ENCODE assay signal across 1 cellular context in the genomic region with DNA sequence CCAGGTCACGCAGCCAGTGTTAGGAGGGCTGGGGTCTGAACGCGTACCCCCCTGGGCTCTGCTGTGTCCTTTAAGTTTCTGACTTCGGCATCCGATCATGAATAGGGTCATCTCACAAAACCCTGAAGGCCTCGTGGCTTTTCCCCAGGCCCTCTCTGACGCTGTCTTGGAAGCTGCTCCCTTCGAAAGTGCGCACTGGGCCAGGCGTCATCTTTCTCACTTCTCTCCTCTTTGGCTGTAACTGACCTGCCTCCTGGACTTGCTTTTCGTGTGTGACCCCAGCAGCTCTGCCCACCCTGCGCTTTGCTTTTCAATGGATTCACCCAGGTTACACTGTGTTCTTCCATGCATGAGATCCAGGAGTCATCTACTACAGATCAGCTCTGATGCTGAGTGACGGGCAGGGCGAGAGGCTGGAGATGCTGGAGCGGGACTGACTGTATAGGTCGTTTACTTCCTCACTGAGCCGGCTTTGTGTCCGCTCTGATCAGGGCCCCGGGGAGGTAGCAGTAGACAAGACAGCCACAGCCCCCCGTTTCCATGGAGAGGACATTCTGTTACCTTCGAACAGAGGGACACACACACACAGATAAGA.
TF ChIP-seq lines count a peak whose summit lies in the region.

No MANE protein-coding gene starts in this region.

TF ChIP-seq in HepG2, 621 proteins besides CTCF, POLR2A, EP300 and RAD21:
- TF ChIP-seq MZF1 (CRISPR knock-in tag; IDR thresholded peaks at IDR 0.05; ENCODE audit: borderline replicate concordance) (no peak), RFXANK (CRISPR knock-in tag; IDR thresholded peaks at IDR 0.05) (no peak), SIX4 (CRISPR knock-in tag; IDR thresholded peaks at IDR 0.05) (no peak), ZNF333 (CRISPR knock-in tag; IDR thresholded peaks at IDR 0.05; ENCODE audit: borderline replicate concordance) (no peak), NAIF1 (CRISPR knock-in tag; IDR thresholded peaks at IDR 0.05; ENCODE audit: borderline replicate concordance) (no peak), NFKB2 (CRISPR knock-in tag; IDR thresholded peaks at IDR 0.05; ENCODE audit: borderline replicate concordance) (no peak), ZBTB38 (CRISPR knock-in tag; IDR thresholded peaks at IDR 0.05) (peak; percentile 63; the same call in 1 of the 2 replicates), ZNF816 (CRISPR knock-in tag; IDR thresholded peaks at IDR 0.05; ENCODE audit: borderline replicate concordance) (no peak), ZNF446 (CRISPR knock-in tag; IDR thresholded peaks at IDR 0.05) (no peak)
- TF ChIP-seq, protein P1, sequence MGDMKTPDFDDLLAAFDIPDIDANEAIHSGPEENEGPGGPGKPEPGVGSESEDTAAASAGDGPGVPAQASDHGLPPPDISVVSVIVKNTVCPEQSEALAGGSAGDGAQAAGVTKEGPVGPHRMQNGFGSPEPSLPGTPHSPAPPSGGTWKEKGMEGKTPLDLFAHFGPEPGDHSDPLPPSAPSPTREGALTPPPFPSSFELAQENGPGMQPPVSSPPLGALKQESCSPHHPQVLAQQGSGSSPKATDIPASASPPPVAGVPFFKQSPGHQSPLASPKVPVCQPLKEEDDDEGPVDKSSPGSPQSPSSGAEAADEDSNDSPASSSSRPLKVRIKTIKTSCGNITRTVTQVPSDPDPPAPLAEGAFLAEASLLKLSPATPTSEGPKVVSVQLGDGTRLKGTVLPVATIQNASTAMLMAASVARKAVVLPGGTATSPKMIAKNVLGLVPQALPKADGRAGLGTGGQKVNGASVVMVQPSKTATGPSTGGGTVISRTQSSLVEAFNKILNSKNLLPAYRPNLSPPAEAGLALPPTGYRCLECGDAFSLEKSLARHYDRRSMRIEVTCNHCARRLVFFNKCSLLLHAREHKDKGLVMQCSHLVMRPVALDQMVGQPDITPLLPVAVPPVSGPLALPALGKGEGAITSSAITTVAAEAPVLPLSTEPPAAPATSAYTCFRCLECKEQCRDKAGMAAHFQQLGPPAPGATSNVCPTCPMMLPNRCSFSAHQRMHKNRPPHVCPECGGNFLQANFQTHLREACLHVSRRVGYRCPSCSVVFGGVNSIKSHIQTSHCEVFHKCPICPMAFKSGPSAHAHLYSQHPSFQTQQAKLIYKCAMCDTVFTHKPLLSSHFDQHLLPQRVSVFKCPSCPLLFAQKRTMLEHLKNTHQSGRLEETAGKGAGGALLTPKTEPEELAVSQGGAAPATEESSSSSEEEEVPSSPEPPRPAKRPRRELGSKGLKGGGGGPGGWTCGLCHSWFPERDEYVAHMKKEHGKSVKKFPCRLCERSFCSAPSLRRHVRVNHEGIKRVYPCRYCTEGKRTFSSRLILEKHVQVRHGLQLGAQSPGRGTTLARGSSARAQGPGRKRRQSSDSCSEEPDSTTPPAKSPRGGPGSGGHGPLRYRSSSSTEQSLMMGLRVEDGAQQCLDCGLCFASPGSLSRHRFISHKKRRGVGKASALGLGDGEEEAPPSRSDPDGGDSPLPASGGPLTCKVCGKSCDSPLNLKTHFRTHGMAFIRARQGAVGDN (CRISPR knock-in tag; IDR thresholded peaks at IDR 0.05): 0 out of 2 replicates have a peak, but pooled peaks have one; percentile 13
